In genomic region chr12:7985802-7986418, GRCh38 we compare ENCODE assay signal across 1 cellular context.
TF ChIP-seq lines count a peak whose summit lies in the region.

No MANE protein-coding gene starts in this region.

TF ChIP-seq in K562, 482 proteins besides CTCF, POLR2A, EP300 and RAD21:
- TF ChIP-seq ZNF655 (CRISPR knock-in tag; IDR thresholded peaks at IDR 0.05) (no peak), ZNF57 (CRISPR knock-in tag; IDR thresholded peaks at IDR 0.05) (no peak), PKNOX1 (IDR thresholded peaks at IDR 0.05) (no peak), NELFE (IDR thresholded peaks at IDR 0.05; ENCODE audit: insufficient read depth, insufficient read length) (no peak), CEBPB (tag; IDR thresholded peaks at IDR 0.05) (0 out of 2 replicates have a peak, but pooled peaks have one; percentile 12)
